Comparison of ENCODE assay signal across 1 cellular context in genomic region chr2:210584834-210585233, GRCh38.
TF ChIP-seq lines count a peak whose summit lies in the region.

No MANE protein-coding gene starts in this region.

TF ChIP-seq in WTC11, 78 proteins besides CTCF, POLR2A, EP300 and RAD21 (continued from another document):
- TF ChIP-seq, protein P1, sequence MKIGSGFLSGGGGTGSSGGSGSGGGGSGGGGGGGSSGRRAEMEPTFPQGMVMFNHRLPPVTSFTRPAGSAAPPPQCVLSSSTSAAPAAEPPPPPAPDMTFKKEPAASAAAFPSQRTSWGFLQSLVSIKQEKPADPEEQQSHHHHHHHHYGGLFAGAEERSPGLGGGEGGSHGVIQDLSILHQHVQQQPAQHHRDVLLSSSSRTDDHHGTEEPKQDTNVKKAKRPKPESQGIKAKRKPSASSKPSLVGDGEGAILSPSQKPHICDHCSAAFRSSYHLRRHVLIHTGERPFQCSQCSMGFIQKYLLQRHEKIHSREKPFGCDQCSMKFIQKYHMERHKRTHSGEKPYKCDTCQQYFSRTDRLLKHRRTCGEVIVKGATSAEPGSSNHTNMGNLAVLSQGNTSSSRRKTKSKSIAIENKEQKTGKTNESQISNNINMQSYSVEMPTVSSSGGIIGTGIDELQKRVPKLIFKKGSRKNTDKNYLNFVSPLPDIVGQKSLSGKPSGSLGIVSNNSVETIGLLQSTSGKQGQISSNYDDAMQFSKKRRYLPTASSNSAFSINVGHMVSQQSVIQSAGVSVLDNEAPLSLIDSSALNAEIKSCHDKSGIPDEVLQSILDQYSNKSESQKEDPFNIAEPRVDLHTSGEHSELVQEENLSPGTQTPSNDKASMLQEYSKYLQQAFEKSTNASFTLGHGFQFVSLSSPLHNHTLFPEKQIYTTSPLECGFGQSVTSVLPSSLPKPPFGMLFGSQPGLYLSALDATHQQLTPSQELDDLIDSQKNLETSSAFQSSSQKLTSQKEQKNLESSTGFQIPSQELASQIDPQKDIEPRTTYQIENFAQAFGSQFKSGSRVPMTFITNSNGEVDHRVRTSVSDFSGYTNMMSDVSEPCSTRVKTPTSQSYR (CRISPR knock-in tag; IDR thresholded peaks at IDR 0.05): no peak
- TF ChIP-seq, protein P2, sequence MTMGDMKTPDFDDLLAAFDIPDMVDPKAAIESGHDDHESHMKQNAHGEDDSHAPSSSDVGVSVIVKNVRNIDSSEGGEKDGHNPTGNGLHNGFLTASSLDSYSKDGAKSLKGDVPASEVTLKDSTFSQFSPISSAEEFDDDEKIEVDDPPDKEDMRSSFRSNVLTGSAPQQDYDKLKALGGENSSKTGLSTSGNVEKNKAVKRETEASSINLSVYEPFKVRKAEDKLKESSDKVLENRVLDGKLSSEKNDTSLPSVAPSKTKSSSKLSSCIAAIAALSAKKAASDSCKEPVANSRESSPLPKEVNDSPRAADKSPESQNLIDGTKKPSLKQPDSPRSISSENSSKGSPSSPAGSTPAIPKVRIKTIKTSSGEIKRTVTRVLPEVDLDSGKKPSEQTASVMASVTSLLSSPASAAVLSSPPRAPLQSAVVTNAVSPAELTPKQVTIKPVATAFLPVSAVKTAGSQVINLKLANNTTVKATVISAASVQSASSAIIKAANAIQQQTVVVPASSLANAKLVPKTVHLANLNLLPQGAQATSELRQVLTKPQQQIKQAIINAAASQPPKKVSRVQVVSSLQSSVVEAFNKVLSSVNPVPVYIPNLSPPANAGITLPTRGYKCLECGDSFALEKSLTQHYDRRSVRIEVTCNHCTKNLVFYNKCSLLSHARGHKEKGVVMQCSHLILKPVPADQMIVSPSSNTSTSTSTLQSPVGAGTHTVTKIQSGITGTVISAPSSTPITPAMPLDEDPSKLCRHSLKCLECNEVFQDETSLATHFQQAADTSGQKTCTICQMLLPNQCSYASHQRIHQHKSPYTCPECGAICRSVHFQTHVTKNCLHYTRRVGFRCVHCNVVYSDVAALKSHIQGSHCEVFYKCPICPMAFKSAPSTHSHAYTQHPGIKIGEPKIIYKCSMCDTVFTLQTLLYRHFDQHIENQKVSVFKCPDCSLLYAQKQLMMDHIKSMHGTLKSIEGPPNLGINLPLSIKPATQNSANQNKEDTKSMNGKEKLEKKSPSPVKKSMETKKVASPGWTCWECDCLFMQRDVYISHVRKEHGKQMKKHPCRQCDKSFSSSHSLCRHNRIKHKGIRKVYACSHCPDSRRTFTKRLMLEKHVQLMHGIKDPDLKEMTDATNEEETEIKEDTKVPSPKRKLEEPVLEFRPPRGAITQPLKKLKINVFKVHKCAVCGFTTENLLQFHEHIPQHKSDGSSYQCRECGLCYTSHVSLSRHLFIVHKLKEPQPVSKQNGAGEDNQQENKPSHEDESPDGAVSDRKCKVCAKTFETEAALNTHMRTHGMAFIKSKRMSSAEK (CRISPR knock-in tag; IDR thresholded peaks at IDR 0.05; ENCODE audit: borderline replicate concordance): no peak
- TF ChIP-seq CREM (CRISPR knock-in tag; IDR thresholded peaks at IDR 0.05) (no peak), ZBTB21 (CRISPR knock-in tag; IDR thresholded peaks at IDR 0.05; ENCODE audit: borderline replicate concordance) (no peak), KAT7 (CRISPR knock-in tag; IDR thresholded peaks at IDR 0.05; ENCODE audit: borderline replicate concordance) (no peak), ZMAT4 (CRISPR knock-in tag; IDR thresholded peaks at IDR 0.05) (no peak), ARID4B (CRISPR knock-in tag; IDR thresholded peaks at IDR 0.05; ENCODE audit: borderline replicate concordance) (no peak), MYBL2 (CRISPR knock-in tag; IDR thresholded peaks at IDR 0.05) (no peak)
- TF ChIP-seq, protein P3, sequence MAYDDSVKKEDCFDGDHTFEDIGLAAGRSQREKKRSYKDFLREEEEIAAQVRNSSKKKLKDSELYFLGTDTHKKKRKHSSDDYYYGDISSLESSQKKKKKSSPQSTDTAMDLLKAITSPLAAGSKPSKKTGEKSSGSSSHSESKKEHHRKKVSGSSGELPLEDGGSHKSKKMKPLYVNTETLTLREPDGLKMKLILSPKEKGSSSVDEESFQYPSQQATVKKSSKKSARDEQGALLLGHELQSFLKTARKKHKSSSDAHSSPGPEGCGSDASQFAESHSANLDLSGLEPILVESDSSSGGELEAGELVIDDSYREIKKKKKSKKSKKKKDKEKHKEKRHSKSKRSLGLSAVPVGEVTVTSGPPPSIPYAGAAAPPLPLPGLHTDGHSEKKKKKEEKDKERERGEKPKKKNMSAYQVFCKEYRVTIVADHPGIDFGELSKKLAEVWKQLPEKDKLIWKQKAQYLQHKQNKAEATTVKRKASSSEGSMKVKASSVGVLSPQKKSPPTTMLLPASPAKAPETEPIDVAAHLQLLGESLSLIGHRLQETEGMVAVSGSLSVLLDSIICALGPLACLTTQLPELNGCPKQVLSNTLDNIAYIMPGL (CRISPR knock-in tag; IDR thresholded peaks at IDR 0.05): no peak
TF ChIP-seq in WTC11: peak in this region for 0.
